Comparison of ENCODE assay signal across 18 cellular contexts in the genomic region with DNA sequence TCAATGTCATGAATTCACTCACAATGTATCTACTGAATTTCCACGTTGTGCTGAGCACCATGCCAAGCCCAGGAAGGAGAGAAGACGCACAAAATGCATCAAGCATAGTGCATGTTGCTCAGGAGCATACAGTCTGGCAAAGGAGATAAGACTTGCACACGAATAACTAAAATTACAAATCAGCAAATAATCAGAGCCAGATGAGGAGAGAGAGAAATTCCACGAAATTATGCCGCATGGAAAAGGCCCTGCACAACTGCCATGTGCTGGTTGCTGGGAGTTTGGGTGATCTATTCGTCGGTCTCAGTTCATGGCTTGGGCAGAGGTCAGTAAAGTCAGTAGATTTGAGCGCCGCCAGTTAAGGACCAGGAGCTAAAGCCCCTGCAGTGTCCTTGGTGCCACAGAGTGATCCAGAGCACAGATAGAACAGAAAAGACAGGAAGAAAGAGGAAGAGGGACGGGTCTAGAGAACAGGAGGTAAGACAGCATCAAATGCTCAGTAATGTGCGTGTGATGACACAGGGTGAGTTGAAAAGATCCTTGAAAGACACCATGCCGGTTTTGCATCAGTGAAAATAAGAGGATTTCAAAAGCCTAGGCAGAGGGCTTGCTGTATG. TPM values are rescaled to one million over a fixed set of nuclear protein-coding genes. Genes with fewer than 3 reads are reported as not detected.
DNase-seq lines count a peak whose midpoint lies in the region; ATAC-seq, FAIRE-seq and TF ChIP-seq lines count a peak whose summit lies in the region.
"Had no signal": no experiment of that assay in that cellular context is flagged by ENCODE, and none has a peak within 500 bp of the region (broad histone marks: within the 10 kb centered on the region; RNA-seq: fewer than 3 reads in every experiment).

No MANE protein-coding gene starts in this region.

- H3K36me3 Mint-ChIP-seq in GM23338 (ENCODE audit: low read depth), result no peaks in the 10 kb centered on the region
- no peaks in the 10 kb centered on the region for H3K36me3 Mint-ChIP-seq in WTC11
- no peaks in the 10 kb centered on the region for H3K36me3 Mint-ChIP-seq in CD4-positive, alpha-beta T cell (ENCODE audit: low read depth)
- no peaks in the 10 kb centered on the region for H3K36me3 Mint-ChIP-seq in effector memory CD8-positive, alpha-beta T cell (ENCODE audit: insufficient read depth)
- H3K36me3 Mint-ChIP-seq: CD8-positive, alpha-beta T cell had no signal

- H3K4me3 ChIP-seq in GM23338 (no peak overlapping the region), mesenchymal stem cell (ENCODE audit: insufficient read depth in 1 of 2, low read depth in 1 of 2, low read length in 2 of 2) (no peak overlapping the region)

- FAIRE-seq in GM12891 (lab: Jason Lieb, UNC), result peak; percentile 23
- FAIRE-seq: D721Med, G401.6 had no signal

- H2BK15ac ChIP-seq in mesenchymal stem cell (ENCODE audit: low read depth, poor library complexity, severe bottlenecking), result no peak overlapping the region

- no peak overlapping the region for H3K4ac ChIP-seq in mesenchymal stem cell (ENCODE audit: low read depth in 1 of 2, low read length in 2 of 2)

- no peak overlapping the region for H3K18ac ChIP-seq in mesenchymal stem cell (ENCODE audit: low read depth in 1 of 2, low read length in 2 of 2)

- no peak overlapping the region for H2BK12ac ChIP-seq in mesenchymal stem cell (ENCODE audit: low read length in 2 of 2)

- no peak overlapping the region for H2BK5ac ChIP-seq in mesenchymal stem cell (ENCODE audit: low read depth, low read length, poor library complexity, severe bottlenecking)

- no peak for TF ChIP-seq CTCF in GM23338 (conservative IDR thresholded peaks at IDR 0.05; ENCODE audit: low read depth in 2 of 2)
- TF ChIP-seq CTCF in WTC11 (IDR thresholded peaks at IDR 0.05), result no peak
- no peak for TF ChIP-seq CTCF in CD4-positive, alpha-beta T cell (IDR thresholded peaks at IDR 0.05)

- H3K27ac Mint-ChIP-seq in GM23338 (peak overlapping the region; percentile 68), WTC11 (no peak overlapping the region; the same call in 1 of the 2 replicates)
- no peak overlapping the region for H3K27ac Mint-ChIP-seq in CD4-positive, alpha-beta T cell
- H3K27ac Mint-ChIP-seq in effector memory CD8-positive, alpha-beta T cell, result no peak overlapping the region
- H3K27ac Mint-ChIP-seq: B cell; CD8-positive, alpha-beta T cell had no signal

- no peaks in the 10 kb centered on the region for H3K4me1 ChIP-seq in GM23338 (ENCODE audit: insufficient read depth)
- H3K4me1 ChIP-seq in mesenchymal stem cell (ENCODE audit: control insufficient read depth, insufficient read depth, low read depth, low read length), result no peaks in the 10 kb centered on the region

- no peaks in the 10 kb centered on the region for H3K27me3 Mint-ChIP-seq in GM23338 (ENCODE audit: insufficient read depth, low read depth, poor library complexity)
- no peaks in the 10 kb centered on the region for H3K27me3 Mint-ChIP-seq in WTC11 (ENCODE audit: low read depth)
- no peaks in the 10 kb centered on the region for H3K27me3 Mint-ChIP-seq in CD4-positive, alpha-beta T cell
- H3K27me3 Mint-ChIP-seq in effector memory CD8-positive, alpha-beta T cell, result peaks cover 20 to 21% of the 10 kb centered on the region in 2 donors
- H3K27me3 Mint-ChIP-seq: B cell had no signal

- DNase-seq in GM12891 (ENCODE audit: insufficient read length, low spot score) (no peak), GM23338 (ENCODE audit: low spot score) (no peak), WTC11 (ENCODE audit: low spot score) (no peak), mesenchymal stem cell (no peak)
- no peak for DNase-seq in stimulated activated naive CD4-positive, alpha-beta T cell treated with Interleukin-2 at 50 U/mL for 16 hours (lab: John Stamatoyannopoulos, UW)
- no peak for DNase-seq in CD4-positive, alpha-beta T cell
- no peak for DNase-seq in effector memory CD8-positive, alpha-beta T cell
- DNase-seq: ACHN; C1 segment of cervical spinal cord; CD8-positive, alpha-beta T cell; COR-L47; DMS153; DMS79 treated with DMSO at 0.1 percent for 48 hours; EL; KG1 had no signal

- ATAC-seq in GM23338 (no peak; the same call in 1 of the 3 replicates), WTC11 (peak; percentile 53)
- ATAC-seq in CD4-positive, alpha-beta T cell (ENCODE audit: poor library complexity), result no peak
- no peak for ATAC-seq in effector memory CD8-positive, alpha-beta T cell (replicated peaks)
- ATAC-seq: CD8-positive, alpha-beta T cell had no signal

- no peak overlapping the region for H3K23ac ChIP-seq in mesenchymal stem cell (ENCODE audit: low read length in 2 of 2)

- no peak for TF ChIP-seq POLR2A in GM12891 (IDR thresholded peaks at IDR 0.05; ENCODE audit: low read depth, low read length)

- H3K4me3 Mint-ChIP-seq in GM23338, result no peak overlapping the region
- no peak overlapping the region for H3K4me3 Mint-ChIP-seq in WTC11
- no peak overlapping the region for H3K4me3 Mint-ChIP-seq in CD4-positive, alpha-beta T cell
- H3K4me3 Mint-ChIP-seq in effector memory CD8-positive, alpha-beta T cell, result no peak overlapping the region
- H3K4me3 Mint-ChIP-seq: B cell; CD8-positive, alpha-beta T cell had no signal

- H2AFZ ChIP-seq in GM23338 (no peak overlapping the region), mesenchymal stem cell (ENCODE audit: low read depth, low read length) (no peak overlapping the region)

- H2AK5ac ChIP-seq in mesenchymal stem cell (ENCODE audit: low read length, severe bottlenecking), result no peak overlapping the region

- H3K79me1 ChIP-seq in mesenchymal stem cell (replicated peaks; ENCODE audit: low read length, poor library complexity, severe bottlenecking), result no peaks in the 10 kb centered on the region

- 91% methylated on average over 12 of the region's 12 CpGs for WGBS in mesenchymal stem cell

- H3K9me3 ChIP-seq in mesenchymal stem cell (ENCODE audit: control insufficient read depth, low read length), result no peaks in the 10 kb centered on the region
- H3K9me3 ChIP-seq in CD4-positive, alpha-beta T cell (ENCODE audit: control insufficient read depth, low read length), result no peaks in the 10 kb centered on the region

- H3F3A ChIP-seq in GM23338 (replicated peaks; ENCODE audit: low read depth), result no peaks in the 10 kb centered on the region

- H3K4me1 Mint-ChIP-seq in GM23338 (peaks cover 10% of the 10 kb centered on the region), WTC11 (peaks cover 10% of the 10 kb centered on the region)
- H3K4me1 Mint-ChIP-seq in CD4-positive, alpha-beta T cell (ENCODE audit: low read depth), result no peaks in the 10 kb centered on the region
- no peaks in the 10 kb centered on the region for H3K4me1 Mint-ChIP-seq in effector memory CD8-positive, alpha-beta T cell (ENCODE audit: low read depth in 2 of 2)
- H3K4me1 Mint-ChIP-seq: B cell had no signal

- H3K27me3 ChIP-seq in GM23338 (ENCODE audit: insufficient read depth) (no peaks in the 10 kb centered on the region), mesenchymal stem cell (ENCODE audit: control insufficient read depth in 1 of 2, insufficient read depth in 1 of 2, low read length in 2 of 2) (no peaks in the 10 kb centered on the region)
- H3K27me3 ChIP-seq in CD4-positive, alpha-beta T cell (ENCODE audit: control insufficient read depth, insufficient read depth, low read length), result no peaks in the 10 kb centered on the region

- H3K4me2 ChIP-seq in GM23338 (no peak overlapping the region), mesenchymal stem cell (ENCODE audit: low read length, poor library complexity, severe bottlenecking) (no peak overlapping the region)

- H3K27ac ChIP-seq in GM23338 (ENCODE audit: low read depth) (no peak overlapping the region), mesenchymal stem cell (ENCODE audit: low read length, poor library complexity, severe bottlenecking) (no peak overlapping the region)
- no peak overlapping the region for H3K27ac ChIP-seq in CD4-positive, alpha-beta T cell (ENCODE audit: low read depth, low read length)

- H4K8ac ChIP-seq in mesenchymal stem cell (ENCODE audit: low read length), result no peak overlapping the region

- H3K14ac ChIP-seq in mesenchymal stem cell (ENCODE audit: low read length in 2 of 2), result no peak overlapping the region

- H2BK120ac ChIP-seq in mesenchymal stem cell (ENCODE audit: low read depth, low read length), result no peak overlapping the region

- intact Hi-C loops in CD4-positive, alpha-beta T cell (cut with DNase I, micrococcal nuclease), result no loop called here

- no peaks in the 10 kb centered on the region for H3K9me2 ChIP-seq in GM23338 (ENCODE audit: insufficient read depth)

- CTCF ChIA-PET in WTC11 (lab: Charles Lee), result interaction anchor here (1.4 to 1.6 kb wide), 2 partner anchors 8 to 157 kb away, joined by 4 to 5 read pairs; no protein-coding TSS in a partner anchor
- CTCF ChIA-PET in CD4-positive, alpha-beta T cell (lab: Charles Lee), result no interaction called here

- POLR2A ChIA-PET in WTC11 (lab: Charles Lee), result interaction anchor here (0.6 to 0.7 kb wide), 2 partner anchors 32 to 54 kb away, joined by 3 to 6 read pairs; no protein-coding TSS in a partner anchor
- POLR2A ChIA-PET in CD4-positive, alpha-beta T cell (lab: Charles Lee), result no interaction called here

- H4K91ac ChIP-seq in mesenchymal stem cell (ENCODE audit: low read length), result no peak overlapping the region

- no peaks in the 10 kb centered on the region for H4K20me1 ChIP-seq in GM23338 (replicated peaks; ENCODE audit: insufficient read depth)

- no peaks in the 10 kb centered on the region for H3K79me2 ChIP-seq in GM23338 (replicated peaks; ENCODE audit: insufficient read depth)

- no peaks in the 10 kb centered on the region for H3K9me3 Mint-ChIP-seq in GM23338
- no peaks in the 10 kb centered on the region for H3K9me3 Mint-ChIP-seq in WTC11
- H3K9me3 Mint-ChIP-seq in CD4-positive, alpha-beta T cell, result no peaks in the 10 kb centered on the region
- no peaks in the 10 kb centered on the region for H3K9me3 Mint-ChIP-seq in effector memory CD8-positive, alpha-beta T cell
- H3K9me3 Mint-ChIP-seq: CD8-positive, alpha-beta T cell had no signal

- no peaks in the 10 kb centered on the region; the same call in 1 of the 2 replicates for H3K36me3 ChIP-seq in GM23338 (ENCODE audit: insufficient read depth)
- no peaks in the 10 kb centered on the region for H3K36me3 ChIP-seq in mesenchymal stem cell (ENCODE audit: control insufficient read depth in 1 of 2, insufficient read depth in 2 of 2, low read depth in 1 of 2, low read length in 2 of 2)

- H3K9ac ChIP-seq in mesenchymal stem cell (ENCODE audit: low read length), result peak overlapping the region; percentile 0

TF ChIP-seq in GM12891, 5 proteins besides CTCF, POLR2A, EP300 and RAD21 (continues in another document):
- no peak for TF ChIP-seq TAF1 (IDR thresholded peaks at IDR 0.05; ENCODE audit: low read depth, low read length)

RNA-seq across cellular contexts. Expression of a gene that starts 55.1 kb away (rescaled TPM):
- polyA plus RNA-seq in GM12891 (2012; ENCODE audit: low read depth, missing spikeins), result 11.9 TPM
- total RNA-seq in GM23338 (2014; rRNA removed; shearing (Covaris generic)), result 79.3 and 81.2 TPM in 2 replicates
- polyA plus RNA-seq in GM23338 (2016; fragmentation: Nextera tagmentation; extraction: Ambion mirVana), result 51.5 and 62.1 TPM in 2 replicates
- 47.7 to 49.6 TPM (median 49.3 TPM) in 3 replicates for total RNA-seq in WTC11 (2021)
- 28.4 TPM for polyA plus RNA-seq in mesenchymal stem cell (2013, experiment 1 of 2)
- 27.8 TPM for polyA plus RNA-seq in mesenchymal stem cell (2013, experiment 2 of 2)
- 10 to 100 TPM; 27.6 to 29.3 TPM for total RNA-seq in CD4-positive, alpha-beta T cell
